ENCODE assay signal across 16 cellular contexts in genomic region chr11:121665211-121665838, GRCh38.
DNase-seq lines count a peak whose midpoint lies in the region; ATAC-seq and TF ChIP-seq lines count a peak whose summit lies in the region.
"Had no signal": no experiment of that assay in that cellular context is flagged by ENCODE, and none has a peak within 500 bp of the region (broad histone marks: within the 10 kb centered on the region; RNA-seq: fewer than 3 reads in every experiment).

No MANE protein-coding gene starts in this region.

- no peaks in the 10 kb centered on the region for H3K36me3 ChIP-seq in gastroesophageal sphincter
- H3K36me3 ChIP-seq: BE2C had no signal

- no peak for TF ChIP-seq POLR2A in gastroesophageal sphincter (IDR thresholded peaks at IDR 0.05)

- no peak for TF ChIP-seq EP300 in gastroesophageal sphincter (IDR thresholded peaks at IDR 0.05)

- H3K4me1 ChIP-seq in gastroesophageal sphincter, result peaks cover 0 to 27% (median 3%) of the 10 kb centered on the region in 3 donors
- H3K4me1 ChIP-seq: A549 had no signal

- H3K9me3 ChIP-seq in gastroesophageal sphincter, result no peaks in the 10 kb centered on the region
- H3K9me3 ChIP-seq: A549, BE2C had no signal

- ATAC-seq in gastroesophageal sphincter, result no peak
- ATAC-seq: A549 had no signal

- no peak overlapping the region for H3K27ac ChIP-seq in gastroesophageal sphincter
- H3K27ac ChIP-seq: A549, C4-2B, GM23248 had no signal

- peak; percentile 74 for DNase-seq in DMS 273 (lab: John Stamatoyannopoulos, UW; ENCODE audit: unreplicated experiment)
- peak; percentile 48 for DNase-seq in DMS 273 treated with DMSO at 0.1 percent for 48 hours (lab: John Stamatoyannopoulos, UW)
- peak; percentile 77 for DNase-seq in NCI-H524 treated with DMSO at 0.1 percent for 48 hours (lab: John Stamatoyannopoulos, UW)
- peak; percentile 85 for DNase-seq in cerebellum (ENCODE audit: low spot score)
- no peak for DNase-seq in NCI-H1694 treated with DMSO at 0.1 percent for 48 hours (lab: John Stamatoyannopoulos, UW)
- no peak for DNase-seq in effector CD4-positive, alpha-beta T cell
- DNase-seq in retina, result no peak
- DNase-seq: BE2C; CD4-positive, alpha-beta memory T cell; DND-41; GF-D8; GM23248; H7 had no signal

- 76 to 90% methylated on average over 2 to 3 of the region's 6 CpGs for WGBS in gastroesophageal sphincter (ENCODE audit: low coverage in 1 of 2), 2 donors

- no peak overlapping the region for H3K4me3 ChIP-seq in gastroesophageal sphincter
- H3K4me3 ChIP-seq: A549, GM23248 had no signal

- no peak for TF ChIP-seq CTCF in gastroesophageal sphincter (IDR thresholded peaks at IDR 0.05)

- no peaks in the 10 kb centered on the region for H3K27me3 ChIP-seq in gastroesophageal sphincter
- H3K27me3 ChIP-seq: BE2C had no signal

Comparison
In these comparisons a context has a peak if more than half of its experiments do, and no peak if none do; other contexts are left out.
1. DNase-seq: peak in DMS 273 (single experiment), DMS 273 treated with DMSO at 0.1 percent for 48 hours (single experiment), NCI-H524 treated with DMSO at 0.1 percent for 48 hours (single experiment) and cerebellum (single experiment); none in NCI-H1694 treated with DMSO at 0.1 percent for 48 hours (single experiment), effector CD4-positive, alpha-beta T cell (single experiment) and retina (single experiment).